ENCODE assay signal across 8 cellular contexts in genomic region chr10:121596668-121597503, GRCh38. TPM values are rescaled to one million over a fixed set of nuclear protein-coding genes. Genes with fewer than 3 reads are reported as not detected.
DNase-seq lines count a peak whose midpoint lies in the region; ATAC-seq, FAIRE-seq and TF ChIP-seq lines count a peak whose summit lies in the region.

No MANE protein-coding gene starts in this region.

- H4K91ac ChIP-seq in H1 (replicated peaks; ENCODE audit: insufficient read length, low read length): peak overlapping the region; percentile 90

- peak in 1 of 2 experiments; percentile 92; a peak in 1 of 3 replicates for TF ChIP-seq EP300 in H1 (IDR thresholded peaks at IDR 0.05; ENCODE audit: borderline replicate concordance in 1 of 2, low read depth in 2 of 2, low read length in 2 of 2)

- no peak overlapping the region for H3K4me3 ChIP-seq in KMS-11 (IDR thresholded peaks at IDR 0.05; ENCODE audit: insufficient read depth, low read depth, low read length)
- peak overlapping the region; percentile 95 to 100 (median 97) for H3K4me3 ChIP-seq in H1 (ENCODE audit: extremely low read depth in 1 of 4, insufficient read depth in 2 of 4, low read depth in 3 of 4, low read length in 4 of 4)
- peak overlapping the region; percentile 68 to 83 for H3K4me3 ChIP-seq in uterus

- TF ChIP-seq CTCF in KMS-11 (conservative IDR thresholded peaks at IDR 0.05; ENCODE audit: low read depth, low read length) (no peak), H1 (IDR thresholded peaks at IDR 0.05; ENCODE audit: control extremely low read depth in 1 of 3, insufficient read depth in 1 of 3, low read depth in 1 of 3, low read length in 3 of 3) (peak in 1 of 3 experiments; percentile 3; a peak in 1 of 4 replicates), uterus (IDR thresholded peaks at IDR 0.05) (peak; percentile 36 to 62 (median 50))

- peak overlapping the region; percentile 31; the same call in 1 of the 2 replicates for H3K9ac ChIP-seq in KMS-11
- H3K9ac ChIP-seq in H1 (replicated peaks in 1 of 4; ENCODE audit: extremely low read depth in 1 of 4, low read depth in 3 of 4, low read length in 3 of 4): peak overlapping the region; percentile 72 to 89 (median 86)

- 1% methylated on average over 33 of the region's 54 CpGs; no CpG with 5 or more reads in 1 of the 2 experiments for WGBS in H1 (ENCODE audit: extremely low coverage in 1 of 2, insufficient coverage in 1 of 2, insufficient read length in 1 of 2, insufficient replicate concordance in 2 of 2, low coverage in 1 of 2, low lambda C conversion rate in 2 of 2, missing lambda C conversion rate in 1 of 2), 2 experiments

- peak overlapping the region; percentile 94 for H4K8ac ChIP-seq in H1 (ENCODE audit: extremely low read depth, insufficient read depth, low read length)

- H3K23ac ChIP-seq in H1 (ENCODE audit: insufficient read length): no peak overlapping the region

- H2AFZ ChIP-seq in KMS-11 (ENCODE audit: low read depth) (peak overlapping the region; percentile 79), H1 (ENCODE audit: low read length) (no peak overlapping the region)

- peak overlapping the region; percentile 73 for H3K4ac ChIP-seq in H1 (replicated peaks; ENCODE audit: insufficient read length, low read depth, low read length)

- no peak for ATAC-seq in HG02970 (IDR thresholded peaks at IDR 0.05; ENCODE audit: low FRiP score, unreplicated experiment)

- peaks cover 17% of the 10 kb centered on the region; the same call in 1 of the 2 replicates for H3K79me1 ChIP-seq in H1 (ENCODE audit: low read depth, low read length)

- peak overlapping the region; percentile 97 for H3K18ac ChIP-seq in H1 (ENCODE audit: extremely low read depth, low read length)

- peaks cover 13% of the 10 kb centered on the region for H3K23me2 ChIP-seq in H1 (ENCODE audit: low read depth, low read length)

- H3K79me2 ChIP-seq in KMS-11 (ENCODE audit: insufficient read depth, low read depth): peaks cover 58% of the 10 kb centered on the region
- peaks cover 34 to 54% of the 10 kb centered on the region in 2 experiments for H3K79me2 ChIP-seq in H1 (ENCODE audit: control insufficient read depth in 1 of 2, insufficient read depth in 2 of 2, low read length in 2 of 2)

- 0 out of 2 replicates have a peak overlapping the region, but pooled peaks have one; percentile 63 for H2BK15ac ChIP-seq in H1 (ENCODE audit: low read length)

- H4K5ac ChIP-seq in H1 (ENCODE audit: insufficient read length, low read depth, low read length): peak overlapping the region; percentile 66

- H2BK20ac ChIP-seq in H1 (ENCODE audit: low read length): peak overlapping the region; percentile 82

- CTCF ChIA-PET in H1 (lab: Charles Lee; ENCODE audit: partially characterized antibody): interaction anchor here (0.7 to 1.0 kb wide), 4 partner anchors 10 to 94 kb away, joined by 3 to 5 read pairs (median 4); no protein-coding TSS in a partner anchor

- DNase-seq in ACHN: peak; percentile 46
- peak; percentile 62 to 74 for DNase-seq in H1 (ENCODE audit: low read depth in 1 of 2, low spot score in 2 of 2)
- peak; percentile 75 for DNase-seq in midbrain (lab: John Stamatoyannopoulos, UW)
- DNase-seq in uterus: peak; percentile 72 to 74
- no peak for DNase-seq in activated naive CD4-positive, alpha-beta T cell treated with anti-CD3 and anti-CD28 coated beads, Interleukin-2, amount 50 U/mL, for 16 hours
- no peak for DNase-seq in GF-D8 (lab: John Stamatoyannopoulos, UW)

- in situ Hi-C loops in ACHN (cut with HindIII; ENCODE audit: low pct_ligation_motif_present, low pct_unique_long_range_greater_than_20kb, low sequenced_read_pairs): no loop called here

- H3K56ac ChIP-seq in H1 (replicated peaks; ENCODE audit: insufficient read length, low read depth, low read length): peak overlapping the region; percentile 86

- H2BK5ac ChIP-seq in H1 (ENCODE audit: low read depth, low read length): peak overlapping the region; percentile 99

- H2AK5ac ChIP-seq in H1 (ENCODE audit: low read depth, low read length): no peak overlapping the region

- H3K4me2 ChIP-seq in KMS-11 (peak overlapping the region; percentile 52), H1 (ENCODE audit: insufficient read depth in 1 of 2, low read depth in 2 of 2, low read length in 2 of 2) (peak overlapping the region; percentile 88 to 99)

- peak in 1 of 2 experiments; percentile 11; a peak in 2 of 4 replicates for TF ChIP-seq RAD21 in H1 (IDR thresholded peaks at IDR 0.05 in 1 of 2, conservative IDR thresholded peaks at IDR 0.05 in 1 of 2; ENCODE audit: low read depth in 2 of 2, low read length in 2 of 2)

- H3K4me1 ChIP-seq in KMS-11 (ENCODE audit: low read depth, poor library complexity, severe bottlenecking) (peaks cover 75% of the 10 kb centered on the region), H1 (replicated peaks in 1 of 4; ENCODE audit: control insufficient read depth in 3 of 4, insufficient read depth in 4 of 4, low read length in 3 of 4) (peaks cover 14 to 39% (median 29%) of the 10 kb centered on the region in 4 experiments), uterus (peaks cover 0 to 7% of the 10 kb centered on the region in 2 donors)

- POLR2A ChIA-PET in H1 (lab: Charles Lee; ENCODE audit: partially characterized antibody): interaction anchor here (0.6 to 1.9 kb wide), 22 partner anchors 10 to 102 kb away, joined by 3 to 15 read pairs (median 4); no protein-coding TSS in a partner anchor

- no peak overlapping the region for H3K14ac ChIP-seq in H1 (ENCODE audit: insufficient read length)

- H3K27me3 ChIP-seq in KMS-11 (ENCODE audit: insufficient read depth, low read depth) (no peaks in the 10 kb centered on the region), H1 (replicated peaks in 1 of 4; ENCODE audit: control insufficient read depth in 3 of 4, extremely low read depth in 1 of 4, insufficient read depth in 3 of 4, low read length in 3 of 4) (peaks cover 0 to 3% (median 0%) of the 10 kb centered on the region in 4 experiments; a peak in 1 of 7 replicates), uterus (no peaks in the 10 kb centered on the region)

- H3K9me3 ChIP-seq in H1 (ENCODE audit: insufficient read depth in 2 of 2, low read depth in 1 of 2, low read length in 1 of 2): no peaks in the 10 kb centered on the region
- H3K9me3 ChIP-seq in uterus: no peaks in the 10 kb centered on the region

- peak overlapping the region; percentile 96 for H2BK12ac ChIP-seq in H1 (ENCODE audit: low read depth, low read length)

- intact Hi-C loops in uterus (cut with DNase I; ENCODE audit: low total_unique reads): loop anchor here (5.0 kb wide), 1 partner anchor 650 kb away; no protein-coding TSS in a partner anchor

- peak; percentile 90 for FAIRE-seq in H1 (lab: Jason Lieb, UNC)

- TF ChIP-seq POLR2A in H1 (IDR thresholded peaks at IDR 0.05; ENCODE audit: control extremely low read depth in 1 of 2, low read depth in 2 of 2, low read length in 2 of 2): peak in 1 of 2 experiments; percentile 61; a peak in 2 of 3 replicates
- peak in 1 of 2 donors; percentile 21 for TF ChIP-seq POLR2A in uterus (IDR thresholded peaks at IDR 0.05)

- H3K27ac ChIP-seq in KMS-11: peak overlapping the region; percentile 58; the same call in 1 of the 2 replicates
- H3K27ac ChIP-seq in H1 (ENCODE audit: low read depth, low read length): peak overlapping the region; percentile 92
- peak overlapping the region; percentile 83 to 91 for H3K27ac ChIP-seq in uterus

- H3K36me3 ChIP-seq in KMS-11 (ENCODE audit: insufficient read depth) (no peaks in the 10 kb centered on the region), H1 (ENCODE audit: control insufficient read depth in 2 of 4, insufficient read depth in 4 of 4, low read length in 3 of 4) (peaks cover 6 to 34% (median 16%) of the 10 kb centered on the region in 4 experiments), uterus (no peaks in the 10 kb centered on the region)

- peak overlapping the region; percentile 93 for H2BK120ac ChIP-seq in H1 (replicated peaks; ENCODE audit: low read depth, low read length)

- H4K20me1 ChIP-seq in KMS-11 (ENCODE audit: insufficient read depth) (no peaks in the 10 kb centered on the region), H1 (replicated peaks in 1 of 2; ENCODE audit: control insufficient read depth in 1 of 2, insufficient read depth in 2 of 2, low read length in 2 of 2) (peaks cover 26 to 35% of the 10 kb centered on the region in 2 experiments)

TF ChIP-seq in H1, 55 proteins besides CTCF, POLR2A, EP300 and RAD21 (continues in another document):
- TF ChIP-seq EZH2 (IDR thresholded peaks at IDR 0.05; ENCODE audit: low read depth, low read length, severe bottlenecking) (no peak), SP2 (IDR thresholded peaks at IDR 0.05; ENCODE audit: low read length) (no peak), RBBP5 (IDR thresholded peaks at IDR 0.05; ENCODE audit: borderline replicate concordance, low read depth, low read length) (0 out of 2 replicates have a peak, but pooled peaks have one; percentile 62), SRF (IDR thresholded peaks at IDR 0.05; ENCODE audit: low read depth, low read length) (no peak), SP4 (IDR thresholded peaks at IDR 0.05; ENCODE audit: low read length) (no peak), SAP30 (IDR thresholded peaks at IDR 0.05; ENCODE audit: insufficient read depth, insufficient replicate concordance, low read length) (no peak)
- TF ChIP-seq, protein P1, sequence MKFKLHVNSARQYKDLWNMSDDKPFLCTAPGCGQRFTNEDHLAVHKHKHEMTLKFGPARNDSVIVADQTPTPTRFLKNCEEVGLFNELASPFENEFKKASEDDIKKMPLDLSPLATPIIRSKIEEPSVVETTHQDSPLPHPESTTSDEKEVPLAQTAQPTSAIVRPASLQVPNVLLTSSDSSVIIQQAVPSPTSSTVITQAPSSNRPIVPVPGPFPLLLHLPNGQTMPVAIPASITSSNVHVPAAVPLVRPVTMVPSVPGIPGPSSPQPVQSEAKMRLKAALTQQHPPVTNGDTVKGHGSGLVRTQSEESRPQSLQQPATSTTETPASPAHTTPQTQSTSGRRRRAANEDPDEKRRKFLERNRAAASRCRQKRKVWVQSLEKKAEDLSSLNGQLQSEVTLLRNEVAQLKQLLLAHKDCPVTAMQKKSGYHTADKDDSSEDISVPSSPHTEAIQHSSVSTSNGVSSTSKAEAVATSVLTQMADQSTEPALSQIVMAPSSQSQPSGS (IDR thresholded peaks at IDR 0.05; ENCODE audit: low read length): no peak

RNA-seq across cellular contexts. Expression of gene FGFR2, which starts 1.4 kb away (rescaled TPM):
- total RNA-seq in H1 (2021; fragmentation: NEBNext Ultra II Directional; extraction: Animal tissue kit (Norgen Biotek cat#: 25700)): 81.2 and 81.6 TPM in 2 replicates
- polyA plus RNA-seq in H1 (2011; rRNA removed): 50.2 and 50.3 TPM in 2 replicates
- 69.6 TPM for polyA plus RNA-seq in H1 (2011; cell fraction: cytosol; rRNA removed)
- 128 TPM for polyA plus RNA-seq in H1 (2011; cell fraction: nucleus; rRNA removed)
- 53.5 to 65.1 TPM (median 58.9 TPM) in 4 replicates for polyA plus RNA-seq in H1 (2012, experiment 1 of 2)
- 15.2 TPM for polyA plus RNA-seq in H1 (2012, experiment 2 of 2)
- polyA plus RNA-seq in H1 (2013, experiment 1 of 2): 55.3 TPM
- 59.0 TPM for polyA plus RNA-seq in H1 (2013, experiment 2 of 2)
- 126 and 168 TPM in 2 replicates for polyA minus RNA-seq in H1 (2011; rRNA and poly(A)+ RNA removed)
- 103 TPM for polyA minus RNA-seq in H1 (2011; cell fraction: cytosol; rRNA and poly(A)+ RNA removed)
- polyA minus RNA-seq in H1 (2011; cell fraction: nucleus; rRNA and poly(A)+ RNA removed): 190 TPM
- 100 to 1,000 TPM in 2 of 4 donors, 10 to 100 TPM in 2; 27.4 to 159 (median 111) TPM for total RNA-seq in uterus

Comparison
In these comparisons a context has a peak if more than half of its experiments do, and no peak if none do; other contexts are left out.
1. DNase-seq: peak in ACHN (single experiment), H1 (2 of 2), midbrain (single experiment) and uterus (2 of 2); none in activated naive CD4-positive, alpha-beta T cell treated with anti-CD3 and anti-CD28 coated beads, Interleukin-2, amount 50 U/mL, for 16 hours (single experiment) and GF-D8 (single experiment).
2. Peak in every context shown above with its lines, with median percentiles within 50 percentile points of each other: H3K27ac ChIP-seq.